ENCODE assay signal across 8 cellular contexts in the genomic region with DNA sequence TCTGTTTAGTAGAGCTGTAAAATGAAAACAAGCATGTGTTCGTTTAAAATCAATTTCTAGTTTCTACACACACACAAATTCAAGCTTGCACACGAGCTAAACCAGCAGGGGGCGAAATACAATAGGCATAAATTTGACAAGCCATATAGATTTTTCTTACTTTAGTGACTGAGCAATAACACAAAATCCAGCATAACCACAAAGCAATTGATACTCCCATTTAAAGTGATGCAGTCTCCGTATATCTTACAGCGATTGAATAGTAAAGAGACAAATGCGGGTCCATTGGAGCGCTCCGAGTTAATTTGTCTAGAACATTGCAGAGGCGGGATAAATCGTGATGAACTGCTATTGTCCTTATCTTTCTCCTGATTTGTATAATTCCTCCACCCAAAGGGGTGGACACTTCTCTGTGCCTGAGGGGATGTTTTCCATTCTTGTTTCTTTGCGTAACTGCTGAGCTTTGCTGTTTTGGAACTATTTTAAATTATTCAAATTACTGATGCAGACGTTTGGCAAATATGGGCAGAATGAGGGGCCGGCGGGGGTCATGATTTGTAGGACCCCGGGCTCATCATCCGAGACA. TPM values are rescaled to one million over a fixed set of nuclear protein-coding genes. Genes with fewer than 3 reads are reported as not detected.
A peak's percentile ranks its signal among the peaks of the same experiment; 100 is the strongest.
DNase-seq lines count a peak whose midpoint lies in the region; ATAC-seq and TF ChIP-seq lines count a peak whose summit lies in the region.

No MANE protein-coding gene starts in this region.

- ATAC-seq in left ventricle myocardium superior (no peak), HG03108 (IDR thresholded peaks at IDR 0.05; ENCODE audit: unreplicated experiment) (no peak), HG02852 (IDR thresholded peaks at IDR 0.05; ENCODE audit: unreplicated experiment) (no peak)

- H3K36me3 ChIP-seq in adrenal gland (replicated peaks in 1 of 2) (no peaks in the 10 kb centered on the region), rectal smooth muscle tissue (ENCODE audit: control insufficient read depth, insufficient read depth, low read length) (peaks cover 2% of the 10 kb centered on the region)

- H3K4me1 ChIP-seq in adrenal gland (replicated peaks in 1 of 2) (peaks cover 3 to 24% of the 10 kb centered on the region in 2 donors), rectal smooth muscle tissue (ENCODE audit: control insufficient read depth, insufficient read depth, low read length) (peaks cover 7% of the 10 kb centered on the region)

- TF ChIP-seq POLR2A in adrenal gland (IDR thresholded peaks at IDR 0.05), result peak; percentile 19

- intact Hi-C loops in adrenal gland (cut with DNase I), result loop anchor here (5.0 to 10.0 kb wide), 2 partner anchors 342 to 349 kb away; no protein-coding TSS in a partner anchor
- intact Hi-C loops in left ventricle myocardium superior (cut with micrococcal nuclease), result no loop called here

- peak; percentile 62 to 88 (median 84) for TF ChIP-seq CTCF in adrenal gland (IDR thresholded peaks at IDR 0.05)

- H3K27me3 ChIP-seq in adrenal gland (no peaks in the 10 kb centered on the region), rectal smooth muscle tissue (ENCODE audit: control insufficient read depth, insufficient read depth, low read length) (no peaks in the 10 kb centered on the region)

- DNase-seq in GDM1 (lab: John Stamatoyannopoulos, UW), result peak; percentile 51
- peak; percentile 58 for DNase-seq in NCI-H128 (lab: John Stamatoyannopoulos, UW; ENCODE audit: unreplicated experiment)
- peak; percentile 50 to 82 for DNase-seq in SW 1271 (lab: John Stamatoyannopoulos, UW)
- DNase-seq in adrenal gland, result peak; percentile 51 to 88 (median 70)
- DNase-seq in left ventricle myocardium superior, result peak; percentile 48

- 0 to 2% (median 1%) methylated on average over 16 of the region's 16 CpGs for WGBS in adrenal gland, 4 donors

- H3K9me3 ChIP-seq in adrenal gland (replicated peaks in 1 of 3), result no peaks in the 10 kb centered on the region

- no peak overlapping the region for H3K9ac ChIP-seq in rectal smooth muscle tissue (ENCODE audit: low read length)

- H3K27ac ChIP-seq in adrenal gland (peak overlapping the region in 4 of 5 donors; percentile 91 to 96 (median 95)), rectal smooth muscle tissue (ENCODE audit: low read depth, low read length) (no peak overlapping the region)

- H3K4me3 ChIP-seq in adrenal gland (peak overlapping the region in 2 of 4 donors; percentile 67 to 77), rectal smooth muscle tissue (ENCODE audit: low read length) (peak overlapping the region; percentile 92)

RNA-seq across cellular contexts. Expression of a gene that starts 1.2 kb away (rescaled TPM):
- 10 to 100 TPM; 25.7 to 42.3 (median 32.1) TPM for total RNA-seq in adrenal gland
- 10 to 100 TPM; 35.1 to 58.5 (median 44.6) TPM for polyA plus RNA-seq in adrenal gland
- total RNA-seq in left ventricle myocardium superior, result 13.0 TPM
